15 cellular contexts compared by ENCODE assay signal in the genomic region with DNA sequence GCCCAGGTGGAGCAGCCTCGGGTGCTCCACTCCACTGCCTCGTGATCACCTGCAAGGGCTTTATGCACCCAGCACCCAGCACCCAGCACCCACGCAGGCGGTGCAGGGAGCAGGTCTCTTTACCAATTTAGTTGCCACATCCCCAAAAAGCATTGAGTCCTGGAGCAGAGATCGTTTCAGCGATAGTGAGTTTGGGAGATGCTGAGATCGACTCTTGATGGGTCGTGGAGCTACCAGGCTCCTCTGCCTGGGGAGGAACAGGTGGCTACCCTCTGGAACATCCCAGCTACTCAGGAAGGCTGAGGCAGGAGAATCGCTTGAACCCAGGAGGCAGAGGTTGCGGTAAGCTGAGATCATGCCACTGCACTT.
DNase-seq lines count a peak whose midpoint lies in the region; ATAC-seq and TF ChIP-seq lines count a peak whose summit lies in the region.
"Had no signal": no experiment of that assay in that cellular context is flagged by ENCODE, and none has a peak within 500 bp of the region (broad histone marks: within the 10 kb centered on the region; RNA-seq: fewer than 3 reads in every experiment).

No MANE protein-coding gene starts in this region.

- H3K36me3 Mint-ChIP-seq in GM23338 (ENCODE audit: low read depth) = no peaks in the 10 kb centered on the region

- H3K79me2 ChIP-seq in GM23338 (replicated peaks; ENCODE audit: insufficient read depth) (no peaks in the 10 kb centered on the region), fibroblast of lung (ENCODE audit: control insufficient read depth, insufficient read depth, low read length) (no peaks in the 10 kb centered on the region)

- H3K9ac ChIP-seq in fibroblast of lung (ENCODE audit: insufficient read depth, low read length) = no peak overlapping the region

- H3F3A ChIP-seq in GM23338 (replicated peaks; ENCODE audit: low read depth) = 0 out of 2 replicates have a peak, but pooled peaks cover 5% of the 10 kb centered on the region

- H3K4me1 Mint-ChIP-seq in GM23338 = peaks cover 43% of the 10 kb centered on the region

- TF ChIP-seq CTCF in GM23338 (conservative IDR thresholded peaks at IDR 0.05; ENCODE audit: low read depth in 2 of 2) (no peak), RWPE1 (conservative IDR thresholded peaks at IDR 0.05; ENCODE audit: low read depth) (no peak), fibroblast of lung (conservative IDR thresholded peaks at IDR 0.05 in 1 of 2, IDR thresholded peaks at IDR 0.05 in 1 of 2; ENCODE audit: low read depth in 1 of 2, low read length in 2 of 2) (no peak), gastrocnemius medialis (IDR thresholded peaks at IDR 0.05 in 4 of 5, conservative IDR thresholded peaks at IDR 0.05 in 1 of 5) (no peak)

- no peaks in the 10 kb centered on the region for H4K20me1 ChIP-seq in GM23338 (replicated peaks; ENCODE audit: insufficient read depth)
- H4K20me1 ChIP-seq in fibroblast of lung (ENCODE audit: control insufficient read depth, extremely low read depth, insufficient read depth, low read length) = no peaks in the 10 kb centered on the region

- in situ Hi-C loops in gastrocnemius medialis (cut with MboI; ENCODE audit: low sequenced_read_pairs in 4 of 4) = no loop called here

- H3K4me3 Mint-ChIP-seq in GM23338 = no peak overlapping the region
- H3K4me3 Mint-ChIP-seq: activated T-cell treated with anti-CD3 and anti-CD28 coated beads, Interleukin-2, amount 50 U/mL, for 4 hours had no signal

- H3K9me3 ChIP-seq in fibroblast of lung (ENCODE audit: control insufficient read depth, insufficient read depth, low read depth, low read length) = no peaks in the 10 kb centered on the region
- H3K9me3 ChIP-seq in gastrocnemius medialis = no peaks in the 10 kb centered on the region

- intact Hi-C loops in gastrocnemius medialis (cut with DNase I; ENCODE audit: low total_unique reads) = no loop called here

- POLR2A ChIA-PET in RWPE1 (lab: Yijun Ruan, JAX; ENCODE audit: low non-redundant PET) = interaction anchor here (0.7 kb wide), 1 partner anchor 1625 kb away, joined by 7 read pairs; no protein-coding TSS in a partner anchor

- H3K27me3 Mint-ChIP-seq in GM23338 (ENCODE audit: insufficient read depth, low read depth, poor library complexity) = peaks cover 6% of the 10 kb centered on the region

- H3K9me2 ChIP-seq in GM23338 (ENCODE audit: insufficient read depth) = no peaks in the 10 kb centered on the region

- CTCF ChIA-PET in RWPE1 (lab: Yijun Ruan, JAX) = interaction anchor here (0.6 to 0.7 kb wide), 2 partner anchors 24 to 174 kb away, joined by 3 read pairs; no protein-coding TSS in a partner anchor

- H3K4me2 ChIP-seq in GM23338 = no peak overlapping the region
- H3K4me2 ChIP-seq in fibroblast of lung (ENCODE audit: extremely low read depth, insufficient read depth, low read length) = no peak overlapping the region

- H3K36me3 ChIP-seq in GM23338 (ENCODE audit: insufficient read depth) (no peaks in the 10 kb centered on the region), fibroblast of lung (ENCODE audit: control insufficient read depth, insufficient read depth, low read length) (no peaks in the 10 kb centered on the region), gastrocnemius medialis (no peaks in the 10 kb centered on the region)
- H3K36me3 ChIP-seq: cardiac muscle cell had no signal

- H3K27ac ChIP-seq in GM23338 (ENCODE audit: low read depth) (no peak overlapping the region), RWPE1 (peak overlapping the region; percentile 97), fibroblast of lung (ENCODE audit: insufficient read depth, low read length) (peak overlapping the region; percentile 73), gastrocnemius medialis (peak overlapping the region in 2 of 4 donors; percentile 58 to 75)
- H3K27ac ChIP-seq: cardiac muscle cell had no signal

- no peaks in the 10 kb centered on the region for H3K27me3 ChIP-seq in GM23338 (ENCODE audit: insufficient read depth)
- H3K27me3 ChIP-seq in fibroblast of lung (ENCODE audit: control insufficient read depth, insufficient read depth, low read length) = no peaks in the 10 kb centered on the region
- peaks cover 0 to 8% (median 4%) of the 10 kb centered on the region in 3 donors for H3K27me3 ChIP-seq in gastrocnemius medialis
- H3K27me3 ChIP-seq: cardiac muscle cell had no signal

- H3K9me3 Mint-ChIP-seq in GM23338 = no peaks in the 10 kb centered on the region
- H3K9me3 Mint-ChIP-seq: activated T-cell treated with anti-CD3 and anti-CD28 coated beads, Interleukin-2, amount 50 U/mL, for 4 hours had no signal

- no peak overlapping the region for H3K27ac Mint-ChIP-seq in GM23338

- no peak for TF ChIP-seq POLR2A in gastrocnemius medialis (IDR thresholded peaks at IDR 0.05)

- ATAC-seq in GM23338 (no peak), gastrocnemius medialis (peak; percentile 13 to 19), HG03108 (IDR thresholded peaks at IDR 0.05; ENCODE audit: unreplicated experiment) (no peak)
- ATAC-seq: activated T-cell treated with anti-CD3 and anti-CD28 coated beads, Interleukin-2, amount 50 U/mL, for 4 hours had no signal

- no peak overlapping the region for H3K4me3 ChIP-seq in GM23338
- no peak overlapping the region for H3K4me3 ChIP-seq in fibroblast of lung (replicated peaks in 1 of 4; ENCODE audit: control extremely low read depth in 1 of 4, insufficient read depth in 1 of 4, low read depth in 3 of 4, low read length in 4 of 4)
- H3K4me3 ChIP-seq in gastrocnemius medialis = no peak overlapping the region
- H3K4me3 ChIP-seq: cardiac muscle cell had no signal

- DNase-seq in GM23338 (ENCODE audit: low spot score) (no peak), RWPE1 (ENCODE audit: low spot score) (no peak), fibroblast of lung (ENCODE audit: low read depth in 2 of 2) (no peak), gastrocnemius medialis (no peak), epidermal melanocyte (ENCODE audit: insufficient read length, low spot score) (no peak)
- DNase-seq in activated CD4-positive, alpha-beta T cell treated with anti-CD3 and anti-CD28 coated beads for 4 hours = no peak
- DNase-seq: activated CD4-positive, alpha-beta T cell treated with anti-CD3 and anti-CD28 coated beads, Interleukin-2, amount 50 U/mL, for 1 hour; activated T-cell treated with anti-CD3 and anti-CD28 coated beads, Interleukin-2, amount 50 U/mL, for 4 hours; hippocampal formation; midbrain; NCI-H1105 treated with DMSO at 0.1 percent for 48 hours; NCI-H526 treated with DMSO at 0.1 percent for 48 hours; nucleus accumbens had no signal

- peaks cover 28% of the 10 kb centered on the region for H3K4me1 ChIP-seq in GM23338 (ENCODE audit: insufficient read depth)
- peaks cover 16% of the 10 kb centered on the region for H3K4me1 ChIP-seq in fibroblast of lung (ENCODE audit: control insufficient read depth, extremely low read depth, insufficient read depth, low read length)
- H3K4me1 ChIP-seq in gastrocnemius medialis = peaks cover 0 to 13% of the 10 kb centered on the region in 2 donors

- H2AFZ ChIP-seq in GM23338 (peak overlapping the region; percentile 83; the same call in 1 of the 2 replicates), fibroblast of lung (ENCODE audit: low read length) (no peak overlapping the region)

TF ChIP-seq in GM23338, 12 proteins besides CTCF, POLR2A, EP300 and RAD21 (continues in another document):
- TF ChIP-seq CREB1 (CRISPR knock-in tag; IDR thresholded peaks at IDR 0.05; ENCODE audit: low read depth) (no peak), EZH2 (IDR thresholded peaks at IDR 0.05; ENCODE audit: low read depth, unreplicated experiment) (no peak), STAT1 (IDR thresholded peaks at IDR 0.05; ENCODE audit: unreplicated experiment) (no peak), ZNF331 (CRISPR knock-in tag; IDR thresholded peaks at IDR 0.05; ENCODE audit: low read depth) (no peak), EZH2phosphoT487 (IDR thresholded peaks at IDR 0.05; ENCODE audit: unreplicated experiment) (no peak), ZNF114 (CRISPR knock-in tag; IDR thresholded peaks at IDR 0.05) (no peak), NANOG (IDR thresholded peaks at IDR 0.05; ENCODE audit: borderline replicate concordance) (no peak)
- TF ChIP-seq, protein P1, sequence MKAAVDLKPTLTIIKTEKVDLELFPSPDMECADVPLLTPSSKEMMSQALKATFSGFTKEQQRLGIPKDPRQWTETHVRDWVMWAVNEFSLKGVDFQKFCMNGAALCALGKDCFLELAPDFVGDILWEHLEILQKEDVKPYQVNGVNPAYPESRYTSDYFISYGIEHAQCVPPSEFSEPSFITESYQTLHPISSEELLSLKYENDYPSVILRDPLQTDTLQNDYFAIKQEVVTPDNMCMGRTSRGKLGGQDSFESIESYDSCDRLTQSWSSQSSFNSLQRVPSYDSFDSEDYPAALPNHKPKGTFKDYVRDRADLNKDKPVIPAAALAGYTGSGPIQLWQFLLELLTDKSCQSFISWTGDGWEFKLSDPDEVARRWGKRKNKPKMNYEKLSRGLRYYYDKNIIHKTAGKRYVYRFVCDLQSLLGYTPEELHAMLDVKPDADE (IDR thresholded peaks at IDR 0.05) = no peak

Comparison
In these comparisons a context has a peak if more than half of its experiments do, and no peak if none do; other contexts are left out.
1. ATAC-seq: peak in gastrocnemius medialis (2 of 2); none in GM23338 (single experiment) and HG03108 (single experiment).